Comparison of ENCODE assay signal across 10 cellular contexts in genomic region chr20:53948383-53949318, GRCh38.
A peak's percentile ranks its signal among the peaks of the same experiment; 100 is the strongest.
DNase-seq lines count a peak whose midpoint lies in the region; ATAC-seq lines count a peak whose summit lies in the region.
"Had no signal": no experiment of that assay in that cellular context is flagged by ENCODE, and none has a peak within 500 bp of the region (broad histone marks: within the 10 kb centered on the region; RNA-seq: fewer than 3 reads in every experiment).

No MANE protein-coding gene starts in this region.

- H3K27me3 Mint-ChIP-seq in central memory CD8-positive, alpha-beta T cell: no peaks in the 10 kb centered on the region

- peaks cover 11% of the 10 kb centered on the region for H3K36me3 Mint-ChIP-seq in central memory CD8-positive, alpha-beta T cell (ENCODE audit: insufficient read depth)

- peak overlapping the region; percentile 75 for H3K4me3 Mint-ChIP-seq in central memory CD8-positive, alpha-beta T cell

- intact Hi-C loops in left ventricle myocardium superior (cut with micrococcal nuclease): no loop called here

- H3K27ac Mint-ChIP-seq in central memory CD8-positive, alpha-beta T cell (ENCODE audit: low read depth): peak overlapping the region; percentile 99

- peak; percentile 8 for DNase-seq in stimulated activated CD4-positive, alpha-beta T cell treated with anti-CD3 and anti-CD28 coated beads, Interleukin-1b, Interleukin-23, amount 100 ng/mL, for 48 hours
- DNase-seq in stimulated activated CD4-positive, alpha-beta T cell treated with anti-CD3 and anti-CD28 coated beads, Interleukin-4, amount 100 ng/mL, for 1 hour: no peak
- peak in 1 of 2 donors; percentile 15 for DNase-seq in central memory CD8-positive, alpha-beta T cell (ENCODE audit: low spot score in 2 of 2)
- DNase-seq in left ventricle myocardium superior (no peak), activated gamma-delta T cell (lab: John Stamatoyannopoulos, UW) (no peak), SHP77 (lab: John Stamatoyannopoulos, UW) (no peak)
- DNase-seq: NCI-H1694 treated with DMSO at 0.1 percent for 48 hours, occipital lobe had no signal

- ATAC-seq in HG03469 (IDR thresholded peaks at IDR 0.05; ENCODE audit: unreplicated experiment) (peak; percentile 11), left ventricle myocardium superior (no peak), HG03280 (IDR thresholded peaks at IDR 0.05; ENCODE audit: unreplicated experiment) (no peak)
- peak; percentile 76 for ATAC-seq in central memory CD8-positive, alpha-beta T cell (replicated peaks; ENCODE audit: extremely low read depth, poor library complexity, severe bottlenecking)

- H3K9me3 Mint-ChIP-seq in central memory CD8-positive, alpha-beta T cell: no peaks in the 10 kb centered on the region

- peaks cover 37% of the 10 kb centered on the region for H3K4me1 Mint-ChIP-seq in central memory CD8-positive, alpha-beta T cell

Comparison
In these comparisons a context has a peak if more than half of its experiments do, and no peak if none do; other contexts are left out.
1. ATAC-seq: peak in HG03469 (single experiment) and central memory CD8-positive, alpha-beta T cell (single experiment); none in left ventricle myocardium superior (single experiment) and HG03280 (single experiment).